1 cellular context compared by ENCODE assay signal in genomic region chr1:223137402-223138100, GRCh38.
TF ChIP-seq lines count a peak whose summit lies in the region.

No MANE protein-coding gene starts in this region.

TF ChIP-seq in K562, 482 proteins besides CTCF, POLR2A, EP300 and RAD21 (continued from another document):
- peak; percentile 97 for TF ChIP-seq CEBPB (tag; IDR thresholded peaks at IDR 0.05)
- TF ChIP-seq RBM14 (IDR thresholded peaks at IDR 0.05; ENCODE audit: borderline replicate concordance, insufficient read depth, low read depth, low read length), result no peak
- TF ChIP-seq, protein P1, sequence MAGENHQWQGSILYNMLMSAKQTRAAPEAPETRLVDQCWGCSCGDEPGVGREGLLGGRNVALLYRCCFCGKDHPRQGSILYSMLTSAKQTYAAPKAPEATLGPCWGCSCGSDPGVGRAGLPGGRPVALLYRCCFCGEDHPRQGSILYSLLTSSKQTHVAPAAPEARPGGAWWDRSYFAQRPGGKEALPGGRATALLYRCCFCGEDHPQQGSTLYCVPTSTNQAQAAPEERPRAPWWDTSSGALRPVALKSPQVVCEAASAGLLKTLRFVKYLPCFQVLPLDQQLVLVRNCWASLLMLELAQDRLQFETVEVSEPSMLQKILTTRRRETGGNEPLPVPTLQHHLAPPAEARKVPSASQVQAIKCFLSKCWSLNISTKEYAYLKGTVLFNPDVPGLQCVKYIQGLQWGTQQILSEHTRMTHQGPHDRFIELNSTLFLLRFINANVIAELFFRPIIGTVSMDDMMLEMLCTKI (IDR thresholded peaks at IDR 0.05; ENCODE audit: partially characterized antibody), result no peak
- no peak for TF ChIP-seq NFIC (IDR thresholded peaks at IDR 0.05)
- TF ChIP-seq SNIP1 (IDR thresholded peaks at IDR 0.05; ENCODE audit: low read depth), result no peak
- no peak for TF ChIP-seq ZFPM2 (CRISPR knock-in tag; IDR thresholded peaks at IDR 0.05)
